In the genomic region with DNA sequence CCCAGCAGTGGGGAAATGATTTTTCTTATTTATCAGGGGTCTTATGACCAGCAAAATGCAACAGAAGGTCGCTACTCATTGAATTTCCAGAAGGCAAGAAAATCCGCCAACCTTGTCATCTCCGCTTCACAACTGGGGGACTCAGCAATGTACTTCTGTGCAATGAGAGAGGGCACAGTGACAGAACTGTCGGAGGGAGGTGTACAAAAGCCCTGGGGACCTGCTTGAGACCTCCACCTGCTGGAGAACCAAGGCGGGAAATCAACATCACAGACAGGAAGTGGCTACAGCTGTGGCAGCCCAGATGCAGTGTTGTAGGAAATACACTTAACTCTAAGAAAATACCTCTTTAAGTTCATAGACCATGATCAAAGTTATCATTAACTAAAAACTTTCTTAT, we compare ENCODE assay signal across 9 cellular contexts.
DNase-seq lines count a peak whose midpoint lies in the region; ATAC-seq, FAIRE-seq and TF ChIP-seq lines count a peak whose summit lies in the region.
"Had no signal": no experiment of that assay in that cellular context is flagged by ENCODE, and none has a peak within 500 bp of the region (broad histone marks: within the 10 kb centered on the region; RNA-seq: fewer than 3 reads in every experiment).

No MANE protein-coding gene starts in this region.

- peak overlapping the region; percentile 46 for H3K9ac ChIP-seq in DND-41 (ENCODE audit: low read depth, low read length)
- no peak overlapping the region for H3K9ac ChIP-seq in H9 (ENCODE audit: extremely low read depth, insufficient read length, low read length)

- H3K4me1 ChIP-seq in DND-41 (ENCODE audit: insufficient read depth, low read length) = peaks cover 34% of the 10 kb centered on the region
- 0 out of 2 replicates have a peak, but pooled peaks cover 2% of the 10 kb centered on the region for H3K4me1 ChIP-seq in H9 (ENCODE audit: insufficient read depth, low read length)
- no peaks in the 10 kb centered on the region for H3K4me1 ChIP-seq in uterus
- no peaks in the 10 kb centered on the region for H3K4me1 ChIP-seq in right atrium auricular region

- no peak overlapping the region for H3K27ac Mint-ChIP-seq in H9
- H3K27ac Mint-ChIP-seq in endothelial cell (ENCODE audit: unreplicated experiment) = peak overlapping the region; percentile 55

- H3K27me3 ChIP-seq in DND-41 (ENCODE audit: insufficient read depth, low read length, poor library complexity) (no peaks in the 10 kb centered on the region), H9 (ENCODE audit: insufficient read depth, low read length) (no peaks in the 10 kb centered on the region), uterus (no peaks in the 10 kb centered on the region), right atrium auricular region (no peaks in the 10 kb centered on the region)

- no peak overlapping the region for H2AK5ac ChIP-seq in H9 (ENCODE audit: insufficient read length, low read length)

- no peaks in the 10 kb centered on the region for H3K79me1 ChIP-seq in H9 (ENCODE audit: insufficient read depth, low read depth, low read length, poor library complexity, severe bottlenecking)

- H3K9me3 ChIP-seq in DND-41 (ENCODE audit: insufficient read depth, low read length, severe bottlenecking) (no peaks in the 10 kb centered on the region), H9 (ENCODE audit: control insufficient read depth, low read depth, low read length) (no peaks in the 10 kb centered on the region), uterus (no peaks in the 10 kb centered on the region), right atrium auricular region (no peaks in the 10 kb centered on the region)

- 0 out of 2 replicates have a peak, but pooled peaks cover 2% of the 10 kb centered on the region for H4K20me1 ChIP-seq in DND-41 (ENCODE audit: insufficient read depth, low read length)
- H4K20me1 ChIP-seq in H9 (ENCODE audit: control insufficient read depth, insufficient read depth, insufficient read length) = no peaks in the 10 kb centered on the region

- no peaks in the 10 kb centered on the region for H3K79me2 ChIP-seq in DND-41 (ENCODE audit: insufficient read depth, low read length)
- no peaks in the 10 kb centered on the region for H3K79me2 ChIP-seq in H9 (ENCODE audit: insufficient read depth, low read length)

- no peak overlapping the region for H3K23ac ChIP-seq in H9 (ENCODE audit: insufficient read length, low read depth, low read length)

- H3K14ac ChIP-seq in H9 (ENCODE audit: insufficient read depth, low read length) = no peak overlapping the region

- H3K4me1 Mint-ChIP-seq in H9 = peaks cover 3% of the 10 kb centered on the region in 2 experiments; a peak in 2 of 4 replicates
- peaks cover 19% of the 10 kb centered on the region for H3K4me1 Mint-ChIP-seq in endothelial cell (ENCODE audit: unreplicated experiment)
- H3K4me1 Mint-ChIP-seq: neural crest cell had no signal

- no peak overlapping the region for H4K5ac ChIP-seq in H9 (ENCODE audit: insufficient read length, low read depth, low read length)

- no peak overlapping the region for H3K56ac ChIP-seq in H9 (ENCODE audit: insufficient read length, low read depth, low read length)

- H3K18ac ChIP-seq in H9 (ENCODE audit: insufficient read length, low read depth, low read length) = no peak overlapping the region

- peak overlapping the region; percentile 88 for H3K27ac ChIP-seq in DND-41 (ENCODE audit: low read length)
- no peak overlapping the region for H3K27ac ChIP-seq in H9 (ENCODE audit: insufficient read length, low read depth, low read length)
- H3K27ac ChIP-seq in uterus = no peak overlapping the region
- H3K27ac ChIP-seq in right atrium auricular region = no peak overlapping the region

- no peak overlapping the region for H2BK5ac ChIP-seq in H9 (ENCODE audit: insufficient read length, low read length)

- no peaks in the 10 kb centered on the region for H3K9me3 Mint-ChIP-seq in H9
- no peaks in the 10 kb centered on the region for H3K9me3 Mint-ChIP-seq in endothelial cell (ENCODE audit: unreplicated experiment)
- H3K9me3 Mint-ChIP-seq: neural crest cell had no signal

- no peak overlapping the region for H2BK15ac ChIP-seq in H9 (ENCODE audit: low read depth, low read length)

- no peak overlapping the region for H4K8ac ChIP-seq in H9 (replicated peaks; ENCODE audit: insufficient read length, low read depth, low read length)

- H2BK12ac ChIP-seq in H9 (ENCODE audit: insufficient read length, low read depth, low read length) = no peak overlapping the region

- peak; percentile 91 for ATAC-seq in DND-41 (ENCODE audit: insufficient read depth, low read depth)

- H3K4me2 ChIP-seq in DND-41 (ENCODE audit: insufficient read depth, low read length) (peak overlapping the region; percentile 65), H9 (ENCODE audit: insufficient read depth, insufficient read length, low read length) (no peak overlapping the region)

- DNase-seq in DND-41 = peak; percentile 93
- DNase-seq in H9 = peak; percentile 46
- peak; percentile 39 for DNase-seq in T-helper 9 cell
- DNase-seq in endothelial cell (ENCODE audit: low spot score) = no peak
- no peak for DNase-seq in uterus
- DNase-seq in H4 (ENCODE audit: low spot score) = no peak
- no peak for DNase-seq in right atrium auricular region (ENCODE audit: low spot score)
- no peak for DNase-seq in frontal cortex (ENCODE audit: low spot score in 2 of 2)

- peaks cover 4% of the 10 kb centered on the region; the same call in 1 of the 2 replicates for H3K27me3 Mint-ChIP-seq in H9 (ENCODE audit: low read depth)
- no peaks in the 10 kb centered on the region for H3K27me3 Mint-ChIP-seq in endothelial cell (ENCODE audit: unreplicated experiment)

- intact Hi-C loops in uterus (cut with DNase I; ENCODE audit: low total_unique reads) = no loop called here

- FAIRE-seq in frontal cortex (lab: Jason Lieb, UNC) = no peak

- TF ChIP-seq CTCF in DND-41 (IDR thresholded peaks at IDR 0.05; ENCODE audit: borderline replicate concordance, extremely low read depth, low read length, poor library complexity, severe bottlenecking) (peak; percentile 63), H9 (conservative IDR thresholded peaks at IDR 0.05) (no peak; the same call in 1 of the 3 replicates), endothelial cell (IDR thresholded peaks at IDR 0.05; ENCODE audit: unreplicated experiment) (no peak), uterus (IDR thresholded peaks at IDR 0.05) (no peak), right atrium auricular region (IDR thresholded peaks at IDR 0.05) (no peak)

- no peak overlapping the region for H3T11ph ChIP-seq in H9 (ENCODE audit: low read length)

- H3K36me3 ChIP-seq in DND-41 (ENCODE audit: insufficient read depth, low read length) = no peaks in the 10 kb centered on the region
- H3K36me3 ChIP-seq in uterus = no peaks in the 10 kb centered on the region
- no peaks in the 10 kb centered on the region for H3K36me3 ChIP-seq in right atrium auricular region

- H3K4me3 Mint-ChIP-seq in H9 (no peak overlapping the region), endothelial cell (ENCODE audit: unreplicated experiment) (no peak overlapping the region)
- H3K4me3 Mint-ChIP-seq: neural crest cell had no signal

- H2AFZ ChIP-seq in DND-41 (ENCODE audit: low read depth, low read length) (peak overlapping the region; percentile 34; the same call in 1 of the 2 replicates), H9 (ENCODE audit: low read length) (no peak overlapping the region)

- H3K4me3 ChIP-seq in DND-41 (ENCODE audit: low read depth in 1 of 2, low read length in 2 of 2) (peak overlapping the region in 1 of 2 experiments; percentile 39; a peak in 2 of 4 replicates), uterus (no peak overlapping the region), right atrium auricular region (no peak overlapping the region)

- no peaks in the 10 kb centered on the region for H3K23me2 ChIP-seq in H9 (ENCODE audit: insufficient read length, low read depth, low read length, poor library complexity, severe bottlenecking)

- H2BK120ac ChIP-seq in H9 (ENCODE audit: low read depth, low read length, poor library complexity, severe bottlenecking) = no peak overlapping the region

- no peak overlapping the region for H3K4ac ChIP-seq in H9 (ENCODE audit: low read depth, low read length)

- TF ChIP-seq POLR2A in uterus (IDR thresholded peaks at IDR 0.05) = no peak

- no peak overlapping the region for H2BK20ac ChIP-seq in H9 (ENCODE audit: low read depth, low read length, poor library complexity, severe bottlenecking)

- H3K36me3 Mint-ChIP-seq in H9 (ENCODE audit: insufficient read depth in 1 of 3, low read depth in 3 of 3) (no peaks in the 10 kb centered on the region), endothelial cell (ENCODE audit: low read depth, unreplicated experiment) (no peaks in the 10 kb centered on the region)

- no CpG with 5 or more reads among the region's 5 CpGs for WGBS in H9 (ENCODE audit: extremely low coverage, insufficient read length, low lambda C conversion rate)

- no peak overlapping the region for H4K91ac ChIP-seq in H9 (ENCODE audit: insufficient read length, low read depth, low read length)

Comparison
In these comparisons a context has a peak if more than half of its experiments do, and no peak if none do; other contexts are left out.
1. DNase-seq: peak in DND-41 (single experiment), H9 (single experiment) and T-helper 9 cell (single experiment); none in endothelial cell (single experiment), uterus (0 of 2), H4 (single experiment), right atrium auricular region (single experiment) and frontal cortex (0 of 2).